In genomic region chr6:7773914-7774313, GRCh38 we compare ENCODE assay signal across 6 cellular contexts. TPM values are rescaled to one million over a fixed set of nuclear protein-coding genes. Genes with fewer than 3 reads are reported as not detected.
"Had no signal": no experiment of that assay in that cellular context is flagged by ENCODE, and none has a peak within 500 bp of the region (broad histone marks: within the 10 kb centered on the region; RNA-seq: fewer than 3 reads in every experiment).

No MANE protein-coding gene starts in this region.

- DNase-seq: GOT3, H9, KBM-7 had no signal

- FAIRE-seq: H54, HTR-8/SVneo had no signal

RNA-seq across cellular contexts. Expression of gene BMP6, which starts 48.0 kb away (rescaled TPM):
- total RNA-seq: HT-29 had no signal
